ENCODE assay signal across 8 cellular contexts in genomic region chr2:159118115-159118858, GRCh38.
DNase-seq lines count a peak whose midpoint lies in the region; ATAC-seq and TF ChIP-seq lines count a peak whose summit lies in the region.

No MANE protein-coding gene starts in this region.

- CTCF ChIA-PET in CD4-positive, alpha-beta T cell (lab: Charles Lee) = interaction anchor here (0.7 to 1.8 kb wide), 9 partner anchors 11 to 219 kb away, joined by 3 to 8 read pairs (median 4); no protein-coding TSS in a partner anchor
- CTCF ChIA-PET in activated CD4-positive, alpha-beta memory T cell treated with anti-CD3 and anti-CD28 coated beads for 36 hours (lab: Charles Lee) = interaction anchor here (0.6 to 10.7 kb wide), 37 partner anchors 8 to 1094 kb away, joined by 3 to 112 read pairs (median 3); no protein-coding TSS in a partner anchor

- H3K18ac ChIP-seq in mesendoderm (ENCODE audit: low read length) = no peak overlapping the region

- no peak overlapping the region for H3K9ac ChIP-seq in mesendoderm (ENCODE audit: low read length)

- intact Hi-C loops in CD4-positive, alpha-beta T cell (cut with DNase I, micrococcal nuclease) = loop anchor here (1.0 to 10.0 kb wide), 5 partner anchors 81 to 1093 kb away; no protein-coding TSS in a partner anchor
- intact Hi-C loops in activated CD4-positive, alpha-beta memory T cell treated with anti-CD3 and anti-CD28 coated beads for 36 hours (cut with micrococcal nuclease) = loop anchor here (1.0 to 5.0 kb wide), 2 partner anchors 81 to 217 kb away; no protein-coding TSS in a partner anchor

- H3K56ac ChIP-seq in mesendoderm (ENCODE audit: low read length) = no peak overlapping the region

- no peaks in the 10 kb centered on the region for H3K79me2 ChIP-seq in mesendoderm (ENCODE audit: control insufficient read depth, insufficient read depth, low read length)

- POLR2A ChIA-PET in CD4-positive, alpha-beta T cell (lab: Charles Lee) = interaction anchor here (0.6 to 1.4 kb wide), 7 partner anchors 11 to 1114 kb away, joined by 3 to 6 read pairs (median 3); no protein-coding TSS in a partner anchor
- POLR2A ChIA-PET in activated CD4-positive, alpha-beta memory T cell treated with anti-CD3 and anti-CD28 coated beads for 36 hours (lab: Charles Lee) = no interaction called here

- no peaks in the 10 kb centered on the region for H3K27me3 Mint-ChIP-seq in CD4-positive, alpha-beta T cell
- peaks cover 2% of the 10 kb centered on the region for H3K27me3 Mint-ChIP-seq in activated CD4-positive, alpha-beta memory T cell treated with anti-CD3 and anti-CD28 coated beads for 36 hours

- no peak overlapping the region for H3K4me3 ChIP-seq in effector memory CD4-positive, alpha-beta T cell (ENCODE audit: insufficient read depth, low read depth, low read length, poor library complexity, severe bottlenecking)
- no peak overlapping the region for H3K4me3 ChIP-seq in mesendoderm (ENCODE audit: low read length)

- ATAC-seq in CD4-positive, alpha-beta T cell (ENCODE audit: poor library complexity) = peak; percentile 91
- ATAC-seq in GM19328 (IDR thresholded peaks at IDR 0.05; ENCODE audit: unreplicated experiment) (peak; percentile 92), HG03439 (IDR thresholded peaks at IDR 0.05; ENCODE audit: unreplicated experiment) (peak; percentile 86)

- H3K23ac ChIP-seq in mesendoderm (ENCODE audit: low read length) = no peak overlapping the region

- no peak overlapping the region for H2AK5ac ChIP-seq in mesendoderm (ENCODE audit: low read length)

- no peaks in the 10 kb centered on the region for H3K36me3 ChIP-seq in effector memory CD4-positive, alpha-beta T cell (ENCODE audit: control insufficient read depth, insufficient read depth, low read length)
- H3K36me3 ChIP-seq in mesendoderm (ENCODE audit: control insufficient read depth, insufficient read depth, low read length) = no peaks in the 10 kb centered on the region

- no peak overlapping the region for H3K27ac Mint-ChIP-seq in CD4-positive, alpha-beta T cell
- no peak overlapping the region for H3K27ac Mint-ChIP-seq in activated CD4-positive, alpha-beta memory T cell treated with anti-CD3 and anti-CD28 coated beads for 36 hours

- no peaks in the 10 kb centered on the region for H3K9me3 Mint-ChIP-seq in CD4-positive, alpha-beta T cell
- no peaks in the 10 kb centered on the region for H3K9me3 Mint-ChIP-seq in activated CD4-positive, alpha-beta memory T cell treated with anti-CD3 and anti-CD28 coated beads for 36 hours

- WGBS in mesendoderm (ENCODE audit: extremely low coverage, insufficient coverage, low lambda C conversion rate) = no CpG with 5 or more reads among the region's 11 CpGs

- H3K27me3 ChIP-seq in CD4-positive, alpha-beta T cell (ENCODE audit: control insufficient read depth, insufficient read depth, low read length) = no peaks in the 10 kb centered on the region
- no peaks in the 10 kb centered on the region for H3K27me3 ChIP-seq in effector memory CD4-positive, alpha-beta T cell (replicated peaks; ENCODE audit: control insufficient read depth, insufficient read depth, low read length, poor library complexity, severe bottlenecking)
- H3K27me3 ChIP-seq in mesendoderm (ENCODE audit: insufficient read depth, low read length, poor library complexity) = no peaks in the 10 kb centered on the region

- H2BK15ac ChIP-seq in mesendoderm (replicated peaks; ENCODE audit: low read depth) = no peak overlapping the region

- no peak overlapping the region for H3K4me3 Mint-ChIP-seq in CD4-positive, alpha-beta T cell
- no peak overlapping the region for H3K4me3 Mint-ChIP-seq in activated CD4-positive, alpha-beta memory T cell treated with anti-CD3 and anti-CD28 coated beads for 36 hours

- no peaks in the 10 kb centered on the region for H3K79me1 ChIP-seq in mesendoderm (ENCODE audit: low read length)

- peaks cover 8% of the 10 kb centered on the region for H3K4me1 Mint-ChIP-seq in CD4-positive, alpha-beta T cell (ENCODE audit: low read depth)
- no peaks in the 10 kb centered on the region for H3K4me1 Mint-ChIP-seq in activated CD4-positive, alpha-beta memory T cell treated with anti-CD3 and anti-CD28 coated beads for 36 hours (ENCODE audit: low read depth)

- no peak overlapping the region for H2BK5ac ChIP-seq in mesendoderm (ENCODE audit: low read length)

- no peaks in the 10 kb centered on the region for H3K9me3 ChIP-seq in CD4-positive, alpha-beta T cell (ENCODE audit: control insufficient read depth, low read length)
- H3K9me3 ChIP-seq in effector memory CD4-positive, alpha-beta T cell (ENCODE audit: control insufficient read depth, low read length) = no peaks in the 10 kb centered on the region

- H4K5ac ChIP-seq in mesendoderm (ENCODE audit: low read length) = no peak overlapping the region

- no peak overlapping the region for H4K8ac ChIP-seq in mesendoderm (ENCODE audit: low read depth, low read length)

- H3K4me2 ChIP-seq in mesendoderm (ENCODE audit: low read length) = no peak overlapping the region

- H3K36me3 Mint-ChIP-seq in CD4-positive, alpha-beta T cell (ENCODE audit: low read depth) = no peaks in the 10 kb centered on the region
- no peaks in the 10 kb centered on the region for H3K36me3 Mint-ChIP-seq in activated CD4-positive, alpha-beta memory T cell treated with anti-CD3 and anti-CD28 coated beads for 36 hours

- peak; percentile 61 to 79 (median 72) for DNase-seq in CD4-positive, alpha-beta T cell
- DNase-seq in NCI-H748 (lab: John Stamatoyannopoulos, UW; ENCODE audit: unreplicated experiment) (peak; percentile 79), mesendoderm (peak; percentile 86)
- DNase-seq in activated CD4-positive, alpha-beta memory T cell treated with anti-CD3 and anti-CD28 coated beads for 36 hours = peak; percentile 84
- DNase-seq in effector memory CD4-positive, alpha-beta T cell = peak; percentile 27 to 62 (median 54)
- peak; percentile 38 to 63 for DNase-seq in stimulated activated CD8-positive, alpha-beta memory T cell treated with anti-CD3 and anti-CD28 coated beads, Interleukin-4, amount 100 ng/mL, for 1 hour (ENCODE audit: low read depth in 2 of 2, low spot score in 1 of 2)

- no peak overlapping the region for H3K4ac ChIP-seq in mesendoderm (ENCODE audit: low read depth, low read length)

- peak; percentile 95 for TF ChIP-seq CTCF in CD4-positive, alpha-beta T cell (IDR thresholded peaks at IDR 0.05)

- H2BK120ac ChIP-seq in mesendoderm (ENCODE audit: low read depth, low read length) = no peak overlapping the region

- no peak overlapping the region for H3K27ac ChIP-seq in CD4-positive, alpha-beta T cell (ENCODE audit: low read depth, low read length)
- no peak overlapping the region for H3K27ac ChIP-seq in effector memory CD4-positive, alpha-beta T cell (ENCODE audit: insufficient read depth, low read length, poor library complexity, severe bottlenecking)
- no peak overlapping the region for H3K27ac ChIP-seq in mesendoderm (ENCODE audit: low read depth, low read length)

- H3K4me1 ChIP-seq in effector memory CD4-positive, alpha-beta T cell (ENCODE audit: control insufficient read depth, insufficient read depth, low read length, poor library complexity, severe bottlenecking) = no peaks in the 10 kb centered on the region
- no peaks in the 10 kb centered on the region for H3K4me1 ChIP-seq in mesendoderm (ENCODE audit: control insufficient read depth, low read depth, low read length)
